9 cellular contexts compared by ENCODE assay signal in genomic region chr15:30626632-30627031, GRCh38. TPM values are rescaled to one million over a fixed set of nuclear protein-coding genes. Genes with fewer than 3 reads are reported as not detected.
DNase-seq lines count a peak whose midpoint lies in the region; ATAC-seq and TF ChIP-seq lines count a peak whose summit lies in the region.
"Not testable (repeated sequence)": the region's sequence is repeated elsewhere in the genome, so short reads cannot be mapped to it uniquely, and the experiment has no call there.
"Had no signal": no experiment of that assay in that cellular context is flagged by ENCODE, and none has a peak within 500 bp of the region (broad histone marks: within the 10 kb centered on the region; RNA-seq: fewer than 3 reads in every experiment).

No MANE protein-coding gene starts in this region.

- peaks cover 50% of the 10 kb centered on the region for H3K79me2 ChIP-seq in mammary epithelial cell (ENCODE audit: insufficient read depth, low read length)

- H3K27ac Mint-ChIP-seq in activated CD4-positive, alpha-beta T cell treated with anti-CD3 and anti-CD28 coated beads, Interleukin-2, amount 10 ng/mL, durations not matched to agents 24 days and 14 days: peak overlapping the region; percentile 93

- not testable (repeated sequence) for H4K20me1 ChIP-seq in mammary epithelial cell (ENCODE audit: insufficient read depth, low read length)

- H3K27me3 Mint-ChIP-seq in activated CD4-positive, alpha-beta T cell treated with anti-CD3 and anti-CD28 coated beads, Interleukin-2, amount 10 ng/mL, durations not matched to agents 24 days and 14 days: not testable (repeated sequence)

- not testable (repeated sequence) for H3K9me3 ChIP-seq in BE2C; MG63; mammary epithelial cell (replicated peaks; ENCODE audit: insufficient read depth, low read length); cardiac muscle cell (ENCODE audit: low read depth); muscle layer of duodenum (ENCODE audit: control insufficient read depth in 1 of 2, low read length in 2 of 2); spleen

- CTCF ChIA-PET in mammary epithelial cell (lab: Charles Lee; ENCODE audit: low non-redundant PET): not testable (repeated sequence)

- not testable (repeated sequence) for H3K36me3 Mint-ChIP-seq in activated CD4-positive, alpha-beta T cell treated with anti-CD3 and anti-CD28 coated beads, Interleukin-2, amount 10 ng/mL, durations not matched to agents 24 days and 14 days (ENCODE audit: low read depth)

- peak; percentile 2 for ATAC-seq in GM21723 (IDR thresholded peaks at IDR 0.05; ENCODE audit: unreplicated experiment)

- TF ChIP-seq CTCF in BE2C (IDR thresholded peaks at IDR 0.05; ENCODE audit: low read depth, low read length); mammary epithelial cell (conservative IDR thresholded peaks at IDR 0.05 in 1 of 2, IDR thresholded peaks at IDR 0.05 in 1 of 2; ENCODE audit: extremely low read depth in 1 of 2, insufficient read depth in 1 of 2, low read depth in 1 of 2, low read length in 2 of 2); cardiac muscle cell (IDR thresholded peaks at IDR 0.05; ENCODE audit: low read depth, low read length); spleen (IDR thresholded peaks at IDR 0.05 in 8 of 11, conservative IDR thresholded peaks at IDR 0.05 in 3 of 11): not testable (repeated sequence)

- H3K4me2 ChIP-seq in mammary epithelial cell (ENCODE audit: insufficient read depth, low read depth, low read length): peak overlapping the region; percentile 64

- in situ Hi-C loops in mammary epithelial cell (cut with MboI; ENCODE audit: low sequenced_read_pairs in 2 of 2): not testable (repeated sequence)

- not testable (repeated sequence) for BruUV-seq in mammary epithelial cell (replicated peaks; lab: Mats Ljungman, UMichigan)

- peak overlapping the region; percentile 94 for H2AFZ ChIP-seq in mammary epithelial cell (ENCODE audit: low read depth, low read length)

- H3K27ac ChIP-seq in mammary epithelial cell (ENCODE audit: insufficient read depth, low read depth, low read length): peak overlapping the region; percentile 90
- peak overlapping the region; percentile 96 for H3K27ac ChIP-seq in cardiac muscle cell
- not testable (repeated sequence) for H3K27ac ChIP-seq in muscle layer of duodenum (ENCODE audit: low read length)
- peak overlapping the region in 6 of 8 donors; percentile 85 to 95 (median 90) for H3K27ac ChIP-seq in spleen

- intact Hi-C loops in activated CD4-positive, alpha-beta T cell treated with anti-CD3 and anti-CD28 coated beads, Interleukin-2, amount 10 ng/mL, durations not matched to agents 24 days and 14 days (cut with micrococcal nuclease): loop anchor here (5.0 kb wide), 1 partner anchor 276 kb away; the partner anchor contains the start of gene FAN1
- intact Hi-C loops in mammary epithelial cell (cut with micrococcal nuclease); spleen (cut with DNase I; ENCODE audit: low total_unique reads): not testable (repeated sequence)

- H3K4me3 ChIP-seq in BE2C (ENCODE audit: low read depth, low read length) (peak overlapping the region; percentile 85), MG63 (peak overlapping the region; percentile 85), mammary epithelial cell (replicated peaks in 1 of 3; ENCODE audit: insufficient read depth in 1 of 3, low read depth in 2 of 3, low read length in 3 of 3) (peak overlapping the region; percentile 69 to 91 (median 71)), cardiac muscle cell (peak overlapping the region; percentile 61), muscle layer of duodenum (ENCODE audit: low read depth in 1 of 2, low read length in 2 of 2) (peak overlapping the region; percentile 79 to 80), spleen (peak overlapping the region in 7 of 8 donors; percentile 38 to 80 (median 60))

- H3K9me3 Mint-ChIP-seq in activated CD4-positive, alpha-beta T cell treated with anti-CD3 and anti-CD28 coated beads, Interleukin-2, amount 10 ng/mL, durations not matched to agents 24 days and 14 days: not testable (repeated sequence)

- TF ChIP-seq POLR2A in spleen (IDR thresholded peaks at IDR 0.05): not testable (repeated sequence)

- H3K36me3 ChIP-seq in BE2C; MG63; mammary epithelial cell (ENCODE audit: insufficient read depth, low read length); cardiac muscle cell; muscle layer of duodenum (ENCODE audit: control insufficient read depth in 1 of 2, insufficient read depth in 2 of 2, low read length in 2 of 2); spleen: not testable (repeated sequence)

- DNase-seq in BE2C, mammary epithelial cell, spleen: not testable (repeated sequence)
- DNase-seq in MG63 (peak; percentile 22), cardiac muscle cell (ENCODE audit: low read depth in 1 of 2, low spot score in 1 of 2) (peak in 1 of 2 donors; percentile 11)
- DNase-seq in activated CD4-positive, alpha-beta T cell treated with anti-CD3 and anti-CD28 coated beads, Interleukin-2, amount 10 ng/mL, durations not matched to agents 24 days and 14 days: peak; percentile 69

- peak overlapping the region; percentile 82 for H3K9ac ChIP-seq in mammary epithelial cell (ENCODE audit: insufficient read depth, low read length)

- dilution Hi-C loops in mammary epithelial cell (cut with HindIII; ENCODE audit: low sequenced_read_pairs): not testable (repeated sequence)

- not testable (repeated sequence) for H3K27me3 ChIP-seq in BE2C; MG63; mammary epithelial cell (ENCODE audit: insufficient read depth, low read length); cardiac muscle cell; muscle layer of duodenum (ENCODE audit: low read depth, low read length); spleen (replicated peaks in 1 of 7)

- H3K4me1 ChIP-seq in BE2C; mammary epithelial cell (ENCODE audit: insufficient read depth, low read length); cardiac muscle cell (ENCODE audit: low read depth); muscle layer of duodenum (ENCODE audit: control insufficient read depth in 1 of 2, insufficient read depth in 2 of 2, low read length in 2 of 2): not testable (repeated sequence)
- peaks cover 0 to 33% (median 9%) of the 10 kb centered on the region in 6 donors for H3K4me1 ChIP-seq in spleen

- peaks cover 12% of the 10 kb centered on the region for H3K4me1 Mint-ChIP-seq in activated CD4-positive, alpha-beta T cell treated with anti-CD3 and anti-CD28 coated beads, Interleukin-2, amount 10 ng/mL, durations not matched to agents 24 days and 14 days

- H3K4me3 Mint-ChIP-seq in activated CD4-positive, alpha-beta T cell treated with anti-CD3 and anti-CD28 coated beads, Interleukin-2, amount 10 ng/mL, durations not matched to agents 24 days and 14 days: peak overlapping the region; percentile 95

- WGBS in mammary epithelial cell (ENCODE audit: low coverage, missing lambda C conversion rate): 0% methylated on average over 1 of the region's 20 CpGs
- WGBS in spleen, 5 donors: 0 to 2% (median 1%) methylated on average over 12 to 20 of the region's 20 CpGs

RNA-seq across cellular contexts. Expression of gene GOLGA8H, which starts 22.8 kb away (rescaled TPM):
- not detected for polyA plus RNA-seq in BE2C (2012; ENCODE audit: insufficient read depth, insufficient read length, low read depth)
- total RNA-seq in MG63 (2014; rRNA removed; shearing (Covaris generic); ENCODE audit: low replicate concordance): 0.13 TPM in 1 of 2 replicates, not detected in the other
- 0.12 TPM in 1 of 2 replicates, not detected in the other for total RNA-seq in activated CD4-positive, alpha-beta T cell treated with anti-CD3 and anti-CD28 coated beads, Interleukin-2, amount 10 ng/mL, durations not matched to agents 24 days and 14 days
- total RNA-seq in mammary epithelial cell (under 1 TPM; 0.16 to 0.17 TPM), cardiac muscle cell (1.5 and 4.8 TPM in 2 replicates), spleen (1 to 10 TPM in 2 of 7 donors, under 1 TPM in 4, not detected in 1; 0.57 to 2.1 (median 0.87) TPM)
- polyA plus RNA-seq in mammary epithelial cell (0.02 TPM), cardiac muscle cell (0.13 and 0.36 TPM in 2 replicates), spleen (under 1 TPM; 0.06 to 0.32 (median 0.07) TPM)
- not detected for polyA minus RNA-seq in mammary epithelial cell
- total RNA-seq: esophagus mucosa had no signal
